Comparison of ENCODE assay signal across 7 cellular contexts in genomic region chr17:66932295-66932694, GRCh38. TPM values are rescaled to one million over a fixed set of nuclear protein-coding genes. Genes with fewer than 3 reads are reported as not detected.
"Had no signal": no experiment of that assay in that cellular context is flagged by ENCODE, and none has a peak within 500 bp of the region (broad histone marks: within the 10 kb centered on the region; RNA-seq: fewer than 3 reads in every experiment).

No MANE protein-coding gene starts in this region.

- H3K4me1 Mint-ChIP-seq: GM23338, H9, IgD-negative memory B cell had no signal

- H2AFZ ChIP-seq: GM23338 had no signal

- ATAC-seq: GM23338, HepG2 had no signal

- H3K36me3 Mint-ChIP-seq: IgD-negative memory B cell had no signal

- H3K4me3 Mint-ChIP-seq: GM23338, H9, IgD-negative memory B cell had no signal

- H3K27ac ChIP-seq: HL-60 had no signal

- H3K4me2 ChIP-seq: GM23338 had no signal

- H3K4me3 ChIP-seq: GM23338 had no signal

- H3K27ac Mint-ChIP-seq: GM23338, H9 had no signal

- DNase-seq: H9, HCEC 1CT had no signal

RNA-seq across cellular contexts. Expression of gene CACNG4, which starts 32.2 kb away (rescaled TPM):
- total RNA-seq: HT1080 had no signal
- polyA plus RNA-seq: IgD-negative memory B cell had no signal
